8 cellular contexts compared by ENCODE assay signal in the genomic region with DNA sequence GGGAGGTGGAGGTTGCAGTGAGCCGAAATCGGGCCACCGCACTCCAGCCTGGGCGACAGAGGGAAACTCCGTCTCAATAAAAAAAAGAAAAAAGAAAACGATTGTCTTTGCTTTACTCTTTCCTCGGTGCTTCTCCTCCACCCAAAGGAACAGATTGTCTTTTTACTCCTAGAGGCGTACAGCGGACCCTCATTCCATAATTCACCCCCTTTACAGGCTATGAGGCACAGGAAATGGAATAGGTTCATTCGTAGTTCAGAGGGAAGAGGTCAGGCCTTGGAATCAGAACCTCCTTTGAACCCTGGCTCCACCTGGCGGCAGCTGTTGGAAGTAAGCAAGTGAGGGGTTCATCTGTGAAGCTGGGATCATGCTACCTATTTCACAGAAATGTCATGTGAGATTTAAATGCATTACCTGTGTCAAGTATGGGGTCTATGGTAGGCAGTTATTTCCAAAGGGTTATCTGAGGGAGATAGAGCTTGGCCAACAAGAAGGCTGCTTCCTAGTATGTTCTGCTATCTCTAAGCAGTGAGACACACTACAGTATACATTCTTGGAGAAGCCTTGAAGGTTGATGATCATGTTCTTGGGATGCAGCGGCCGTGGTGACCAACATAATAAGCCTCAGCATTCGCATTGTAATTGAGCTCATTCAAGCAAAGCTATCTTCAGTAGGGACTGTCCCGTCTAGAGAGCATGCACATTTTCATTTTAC. TPM values are rescaled to one million over a fixed set of nuclear protein-coding genes. Genes with fewer than 3 reads are reported as not detected.
A peak's percentile ranks its signal among the peaks of the same experiment; 100 is the strongest.
DNase-seq lines count a peak whose midpoint lies in the region.

No MANE protein-coding gene starts in this region.

- no peaks in the 10 kb centered on the region for H3K36me3 Mint-ChIP-seq in T-helper 2 cell treated with Interferon-gamma antibody and Interleukin-4, amounts not matched to agents 5 μg/mL and 100 μg/mL, for 36 hours (ENCODE audit: low read depth)

- no peaks in the 10 kb centered on the region for H3K36me3 ChIP-seq in skeletal muscle tissue (ENCODE audit: control insufficient read depth in 3 of 3, insufficient read depth in 3 of 3, low read length in 3 of 3)

- H3K27ac ChIP-seq in skeletal muscle tissue (ENCODE audit: low read depth, low read length): no peak overlapping the region

- no peaks in the 10 kb centered on the region for H3K9me3 Mint-ChIP-seq in T-helper 2 cell treated with Interferon-gamma antibody and Interleukin-4, amounts not matched to agents 5 μg/mL and 100 μg/mL, for 36 hours

- H3K9me3 ChIP-seq in skeletal muscle tissue (ENCODE audit: control insufficient read depth in 3 of 3, low read length in 3 of 3): no peaks in the 10 kb centered on the region

- H3K4me1 Mint-ChIP-seq in T-helper 2 cell treated with Interferon-gamma antibody and Interleukin-4, amounts not matched to agents 5 μg/mL and 100 μg/mL, for 36 hours (ENCODE audit: low read depth): peaks cover 9% of the 10 kb centered on the region

- H3K4me3 Mint-ChIP-seq in T-helper 2 cell treated with Interferon-gamma antibody and Interleukin-4, amounts not matched to agents 5 μg/mL and 100 μg/mL, for 36 hours: peak overlapping the region; percentile 53

- H3K27me3 Mint-ChIP-seq in T-helper 2 cell treated with Interferon-gamma antibody and Interleukin-4, amounts not matched to agents 5 μg/mL and 100 μg/mL, for 36 hours (ENCODE audit: low read depth): peaks cover under 1% of the 10 kb centered on the region

- H3K27me3 ChIP-seq in skeletal muscle tissue (ENCODE audit: control insufficient read depth in 3 of 3, insufficient read depth in 3 of 3, low read length in 3 of 3): peaks cover 0 to 4% (median 0%) of the 10 kb centered on the region in 3 donors

- peak overlapping the region in 1 of 3 donors; percentile 57 for H3K9ac ChIP-seq in skeletal muscle tissue (ENCODE audit: low read depth in 1 of 3, low read length in 3 of 3)

- no peak overlapping the region for H3K27ac Mint-ChIP-seq in T-helper 2 cell treated with Interferon-gamma antibody and Interleukin-4, amounts not matched to agents 5 μg/mL and 100 μg/mL, for 36 hours

- H3K4me3 ChIP-seq in skeletal muscle tissue (ENCODE audit: low read length in 3 of 3): peak overlapping the region in 2 of 3 donors; percentile 38 to 73

- DNase-seq in SIG-M5 treated with dmso at 0.1 percent for 504 hours (lab: John Stamatoyannopoulos, UW; ENCODE audit: unreplicated experiment) (peak; percentile 82), SIG-M5 (lab: John Stamatoyannopoulos, UW) (no peak), NCI-H1694 treated with DMSO at 0.1 percent for 48 hours (lab: John Stamatoyannopoulos, UW) (peak; percentile 63), anterior cingulate cortex (lab: John Stamatoyannopoulos, UW) (peak in 53 of 58 donors; percentile 5 to 88 (median 60)), hypothalamus (lab: John Stamatoyannopoulos, UW) (peak in 47 of 51 donors; percentile 7 to 85 (median 64)), foreskin melanocyte (no peak)
- peak; percentile 75 for DNase-seq in T-helper 2 cell treated with Interferon-gamma antibody and Interleukin-4, amounts not matched to agents 5 μg/mL and 100 μg/mL, for 36 hours (ENCODE audit: low spot score)

- H3K4me1 ChIP-seq in skeletal muscle tissue (ENCODE audit: control insufficient read depth in 3 of 3, insufficient read depth in 3 of 3, low read length in 3 of 3): peaks cover 0 to 6% (median 0%) of the 10 kb centered on the region in 3 donors

RNA-seq across cellular contexts. Expression of a gene that starts 18.6 kb away (rescaled TPM):
- total RNA-seq in skeletal muscle tissue: 4.7 TPM

RNA-seq across cellular contexts. Expression of a gene that starts 22.0 kb away (rescaled TPM):
- total RNA-seq in skeletal muscle tissue: 6.8 TPM

RNA-seq across cellular contexts. Expression of a gene that starts 29.4 kb away (rescaled TPM):
- 7.3 TPM for total RNA-seq in skeletal muscle tissue

RNA-seq across cellular contexts. Expression of a gene that starts 43.3 kb away (rescaled TPM):
- total RNA-seq in skeletal muscle tissue: 10.4 TPM

RNA-seq across cellular contexts. Expression of a gene that starts 57.3 kb away (rescaled TPM):
- total RNA-seq in skeletal muscle tissue: 5.7 TPM

Comparison
In these comparisons a context has a peak if more than half of its experiments do, and no peak if none do; other contexts are left out.
1. DNase-seq: peak in SIG-M5 treated with dmso at 0.1 percent for 504 hours (single experiment), NCI-H1694 treated with DMSO at 0.1 percent for 48 hours (single experiment), T-helper 2 cell treated with Interferon-gamma antibody and Interleukin-4, amounts not matched to agents 5 μg/mL and 100 μg/mL, for 36 hours (single experiment), anterior cingulate cortex (53 of 58) and hypothalamus (47 of 51); none in SIG-M5 (single experiment) and foreskin melanocyte (single experiment).